In genomic region chr7:91383186-91383585, GRCh38 we compare ENCODE assay signal across 23 cellular contexts.
DNase-seq lines count a peak whose midpoint lies in the region; ATAC-seq and TF ChIP-seq lines count a peak whose summit lies in the region.
"Had no signal": no experiment of that assay in that cellular context is flagged by ENCODE, and none has a peak within 500 bp of the region (broad histone marks: within the 10 kb centered on the region; RNA-seq: fewer than 3 reads in every experiment).

No MANE protein-coding gene starts in this region.

- no peaks in the 10 kb centered on the region for H3K36me3 ChIP-seq in IMR-90 (ENCODE audit: control insufficient read depth, insufficient read depth, low read length)
- H3K36me3 ChIP-seq: esophagus muscularis mucosa, left ventricle myocardium inferior, sigmoid colon, uterus had no signal

- H3K4me3 ChIP-seq in AG09309 (ENCODE audit: control insufficient read depth, low read depth, low read length), result no peak overlapping the region
- H3K4me3 ChIP-seq in IMR-90 (ENCODE audit: insufficient read depth, low read depth, low read length), result no peak overlapping the region
- H3K4me3 ChIP-seq: body of pancreas, coronary artery, esophagus muscularis mucosa, left ventricle myocardium inferior, sigmoid colon, uterus had no signal

- H3K79me1 ChIP-seq in IMR-90 (ENCODE audit: low read depth in 1 of 2, low read length in 2 of 2), result no peaks in the 10 kb centered on the region

- peaks cover 3% of the 10 kb centered on the region; the same call in 1 of the 2 replicates for H3K4me1 ChIP-seq in IMR-90 (ENCODE audit: control insufficient read depth, insufficient read depth, low read length)
- H3K4me1 ChIP-seq: body of pancreas, esophagus muscularis mucosa, left ventricle myocardium inferior, sigmoid colon, uterus had no signal

- no peak overlapping the region for H2BK15ac ChIP-seq in IMR-90 (ENCODE audit: low read depth, low read length)

- H4K5ac ChIP-seq in IMR-90 (ENCODE audit: low read depth, low read length), result no peak overlapping the region

- TF ChIP-seq CTCF in AG09309 (IDR thresholded peaks at IDR 0.05; ENCODE audit: control insufficient read depth, insufficient read depth, low read depth, low read length, missing control alignments) (no peak), IMR-90 (conservative IDR thresholded peaks at IDR 0.05; ENCODE audit: low read depth, low read length) (no peak), RWPE1 (conservative IDR thresholded peaks at IDR 0.05; ENCODE audit: low read depth) (no peak)

- no peak overlapping the region for H3K23ac ChIP-seq in IMR-90 (ENCODE audit: low read depth, low read length)

- TF ChIP-seq POLR2A in IMR-90 (IDR thresholded peaks at IDR 0.05; ENCODE audit: low read depth, low read length), result no peak

- no peak for TF ChIP-seq RAD21 in IMR-90 (IDR thresholded peaks at IDR 0.05; ENCODE audit: low read length)

- BruUV-seq in IMR-90 (replicated peaks; lab: Mats Ljungman, UMichigan), result no TSS peak

- ATAC-seq in IMR-90 (ENCODE audit: low read depth), result peak; percentile 84
- no peak for ATAC-seq in GM19328 (IDR thresholded peaks at IDR 0.05; ENCODE audit: unreplicated experiment)
- no peak for ATAC-seq in HG02642 (IDR thresholded peaks at IDR 0.05; ENCODE audit: poor library complexity, unreplicated experiment)
- ATAC-seq: activated naive CD4-positive, alpha-beta T cell treated with anti-CD3 and anti-CD28 coated beads, Interleukin-2, amount 50 U/mL, for 72 hours; body of pancreas; Panc1; T-cell had no signal

- H4K8ac ChIP-seq in IMR-90 (ENCODE audit: low read depth in 2 of 2, low read length in 2 of 2), result no peak overlapping the region

- in situ Hi-C loops in IMR-90 (cut with MboI; ENCODE audit: low sequenced_read_pairs), result no loop called here

- H2AK5ac ChIP-seq in IMR-90 (ENCODE audit: low read depth, low read length), result no peak overlapping the region

- H3K9me3 ChIP-seq in IMR-90 (ENCODE audit: control insufficient read depth, insufficient read depth, low read length), result no peaks in the 10 kb centered on the region
- H3K9me3 ChIP-seq: body of pancreas, esophagus muscularis mucosa, left ventricle myocardium inferior, sigmoid colon, uterus had no signal

- H3K27ac ChIP-seq in IMR-90 (ENCODE audit: insufficient read depth, low read length), result peak overlapping the region; percentile 89; the same call in 1 of the 2 replicates
- no peak overlapping the region for H3K27ac ChIP-seq in RWPE1
- H3K27ac ChIP-seq: body of pancreas, coronary artery, esophagus muscularis mucosa, left ventricle myocardium inferior, uterus had no signal

- dilution Hi-C loops in IMR-90 (cut with HindIII; ENCODE audit: low sequenced_read_pairs, unreplicated experiment), result no loop called here

- intact Hi-C loops in IMR-90 (cut with micrococcal nuclease), result loop anchor here (10.0 kb wide), 1 partner anchor 298 kb away; no protein-coding TSS in a partner anchor

- WGBS in IMR-90 (ENCODE audit: extremely low coverage in 2 of 2, insufficient read length in 1 of 2), 2 experiments, result 5% methylated on average over 3 of the region's 6 CpGs; no CpG with 5 or more reads in 1 of the 2 experiments

- DNase-seq in AG09309 (ENCODE audit: low read depth) (peak; percentile 54), IMR-90 (peak; percentile 64), brain pericyte (ENCODE audit: low read depth, low spot score) (peak; percentile 41), left kidney (ENCODE audit: low read depth, low spot score) (peak; percentile 29), RWPE1 (ENCODE audit: low spot score) (no peak), NCI-H345 treated with DMSO at 0.1 percent for 48 hours (lab: John Stamatoyannopoulos, UW; ENCODE audit: unreplicated experiment) (no peak)
- DNase-seq: activated CD4-positive, alpha-beta T cell treated with anti-CD3 and anti-CD28 coated beads for 48 hours; body of pancreas; CD4-positive, alpha-beta T cell; head of caudate nucleus; left ventricle myocardium inferior; NCI-H1092; NCI-H1930; nephron progenitor cell; sigmoid colon; T-cell; uterus had no signal

- no peak overlapping the region for H3K4ac ChIP-seq in IMR-90 (ENCODE audit: low read depth, low read length)

- H3K18ac ChIP-seq in IMR-90 (ENCODE audit: low read depth, low read length), result no peak overlapping the region; the same call in 1 of the 2 replicates

- no peaks in the 10 kb centered on the region for H3K9me1 ChIP-seq in IMR-90 (ENCODE audit: insufficient read depth, low read length)

- no peak overlapping the region for H2BK20ac ChIP-seq in IMR-90 (ENCODE audit: low read depth, low read length)

- no peak overlapping the region for H4K91ac ChIP-seq in IMR-90 (ENCODE audit: insufficient read depth, low read depth, low read length)

- H3K27me3 ChIP-seq in IMR-90 (ENCODE audit: control insufficient read depth, insufficient read depth, low read length), result no peaks in the 10 kb centered on the region
- H3K27me3 ChIP-seq: body of pancreas, esophagus muscularis mucosa, sigmoid colon, uterus had no signal

- H3K56ac ChIP-seq in IMR-90 (ENCODE audit: extremely low read depth, insufficient read depth, low read length), result no peak overlapping the region

- POLR2A ChIA-PET in IMR-90 (lab: Charles Lee; ENCODE audit: unreplicated experiment) (no interaction called here), RWPE1 (lab: Yijun Ruan, JAX; ENCODE audit: low non-redundant PET) (no interaction called here)

- no peak overlapping the region; the same call in 1 of the 2 replicates for H3K14ac ChIP-seq in IMR-90 (replicated peaks; ENCODE audit: low read depth, low read length)

- H4K20me1 ChIP-seq in IMR-90 (ENCODE audit: insufficient read depth, low read length), result no peaks in the 10 kb centered on the region

- H3K9ac ChIP-seq in IMR-90 (ENCODE audit: low read depth, low read length), result no peak overlapping the region

- H2BK120ac ChIP-seq in IMR-90 (ENCODE audit: low read depth, low read length), result peak overlapping the region; percentile 44; the same call in 1 of the 2 replicates

- H2AFZ ChIP-seq in IMR-90 (replicated peaks; ENCODE audit: low read length, poor library complexity), result no peak overlapping the region

- H2BK5ac ChIP-seq in IMR-90 (ENCODE audit: low read depth, low read length, poor library complexity, severe bottlenecking), result no peak overlapping the region

- H3K4me2 ChIP-seq in IMR-90 (ENCODE audit: low read depth, low read length), result peak overlapping the region; percentile 46

- CTCF ChIA-PET in IMR-90 (lab: Yijun Ruan, JAX), result no interaction called here
- CTCF ChIA-PET in RWPE1 (lab: Yijun Ruan, JAX), result no interaction called here

- no peak overlapping the region for H2AK9ac ChIP-seq in IMR-90 (replicated peaks; ENCODE audit: low read depth, low read length, poor library complexity)

TF ChIP-seq in IMR-90, 13 proteins besides CTCF, POLR2A, EP300 and RAD21:
- TF ChIP-seq BHLHE40 (IDR thresholded peaks at IDR 0.05; ENCODE audit: low read depth, low read length) (no peak), SMC3 (IDR thresholded peaks at IDR 0.05; ENCODE audit: low read depth, low read length) (no peak), FOS (IDR thresholded peaks at IDR 0.05; ENCODE audit: low read depth, low read length) (no peak), CHD1 (IDR thresholded peaks at IDR 0.05; ENCODE audit: low read depth, low read length) (no peak), CEBPB (IDR thresholded peaks at IDR 0.05; ENCODE audit: low read depth, low read length) (no peak), NFE2L2 (IDR thresholded peaks at IDR 0.05; ENCODE audit: low read depth, low read length) (no peak), MAFK (IDR thresholded peaks at IDR 0.05; ENCODE audit: low read depth, low read length) (no peak), ELK1 (IDR thresholded peaks at IDR 0.05; ENCODE audit: borderline replicate concordance, low read depth, low read length) (no peak), MXI1 (IDR thresholded peaks at IDR 0.05; ENCODE audit: borderline replicate concordance, low read depth, low read length) (no peak)

Comparison
In these comparisons a context has a peak if more than half of its experiments do, and no peak if none do; other contexts are left out.
1. DNase-seq: peak in AG09309 (single experiment), IMR-90 (single experiment), brain pericyte (single experiment) and left kidney (single experiment); none in RWPE1 (single experiment) and NCI-H345 treated with DMSO at 0.1 percent for 48 hours (single experiment).